Comparison of ENCODE assay signal across 9 cellular contexts in genomic region chr16:74298104-74298503, GRCh38. TPM values are rescaled to one million over a fixed set of nuclear protein-coding genes. Genes with fewer than 3 reads are reported as not detected.
DNase-seq lines count a peak whose midpoint lies in the region; ATAC-seq and TF ChIP-seq lines count a peak whose summit lies in the region.
"Had no signal": no experiment of that assay in that cellular context is flagged by ENCODE, and none has a peak within 500 bp of the region (broad histone marks: within the 10 kb centered on the region; RNA-seq: fewer than 3 reads in every experiment).

No MANE protein-coding gene starts in this region.

- no peaks in the 10 kb centered on the region for H3K9me3 Mint-ChIP-seq in endodermal cell

- H3K36me3 Mint-ChIP-seq in endodermal cell (ENCODE audit: low read depth) = peaks cover 46% of the 10 kb centered on the region

- no peaks in the 10 kb centered on the region for H3K27me3 Mint-ChIP-seq in endodermal cell (ENCODE audit: insufficient read depth)

- H3K9me3 ChIP-seq in OCI-LY3 (ENCODE audit: insufficient read depth, low read length) (no peaks in the 10 kb centered on the region), endodermal cell (ENCODE audit: control insufficient read depth, low read length) (no peaks in the 10 kb centered on the region), psoas muscle (no peaks in the 10 kb centered on the region)

- no peak overlapping the region for H3K27ac Mint-ChIP-seq in endodermal cell

- H3K4me3 Mint-ChIP-seq in endodermal cell = peak overlapping the region; percentile 94

- H3K9ac ChIP-seq in OCI-LY3 (ENCODE audit: low read length) (peak overlapping the region; percentile 96; the same call in 1 of the 2 replicates), endodermal cell (ENCODE audit: extremely low read depth, low read length, poor library complexity, severe bottlenecking) (no peak overlapping the region)

- peak overlapping the region; percentile 99 for H3K4me3 ChIP-seq in GM06990 (replicated peaks; ENCODE audit: low read depth, low read length)
- peak overlapping the region; percentile 90 for H3K4me3 ChIP-seq in OCI-LY3 (ENCODE audit: low read length)
- H3K4me3 ChIP-seq in endodermal cell (ENCODE audit: low read length) = peak overlapping the region; percentile 82
- H3K4me3 ChIP-seq in psoas muscle = peak overlapping the region; percentile 85

- no peak overlapping the region for H2AFZ ChIP-seq in OCI-LY3 (ENCODE audit: low read depth, low read length)

- H3K27me3 ChIP-seq in GM06990 (replicated peaks; ENCODE audit: control insufficient read depth, insufficient read depth, low read length) = no peaks in the 10 kb centered on the region
- no peaks in the 10 kb centered on the region for H3K27me3 ChIP-seq in OCI-LY3 (ENCODE audit: low read depth, low read length)
- no peaks in the 10 kb centered on the region for H3K27me3 ChIP-seq in endodermal cell (ENCODE audit: control insufficient read depth, insufficient read depth, low read length, poor library complexity, severe bottlenecking)
- H3K27me3 ChIP-seq in psoas muscle (ENCODE audit: insufficient read depth in 3 of 3, low read length in 2 of 3) = no peaks in the 10 kb centered on the region

- DNase-seq in GM06990 (ENCODE audit: extremely low read depth, insufficient read length) (no peak), endodermal cell (no peak), psoas muscle (no peak), glomerular visceral epithelial cell (ENCODE audit: extremely low spot score) (no peak), NCI-H146 treated with DMSO at 0.1 percent for 48 hours (lab: John Stamatoyannopoulos, UW; ENCODE audit: unreplicated experiment) (no peak), activated gamma-delta T cell treated with Interleukin-2 at 50 U/mL for 16 hours (no peak)
- DNase-seq: T1000 had no signal

- intact Hi-C loops in psoas muscle (cut with DNase I) = loop anchor here in 1 of 2 donors (5.0 kb wide), 1 partner anchor 309 kb away; the partner anchor contains the start of gene GLG1

- H3K4me1 Mint-ChIP-seq in endodermal cell = peaks cover 5% of the 10 kb centered on the region

- H3K27ac ChIP-seq in OCI-LY3 (ENCODE audit: low read length) (no peak overlapping the region), endodermal cell (ENCODE audit: low read depth, low read length) (no peak overlapping the region), psoas muscle (peak overlapping the region; percentile 97)

- H3K36me3 ChIP-seq in GM06990 (ENCODE audit: control insufficient read depth, insufficient read depth, low read length) (peaks cover 11% of the 10 kb centered on the region), OCI-LY3 (replicated peaks; ENCODE audit: low read depth, low read length) (peaks cover 39% of the 10 kb centered on the region), endodermal cell (ENCODE audit: control insufficient read depth, insufficient read depth, low read length) (peaks cover 50% of the 10 kb centered on the region), psoas muscle (ENCODE audit: insufficient read depth in 1 of 2, low read depth in 1 of 2) (peaks cover 21 to 49% of the 10 kb centered on the region in 2 donors)

- H3K79me2 ChIP-seq in OCI-LY3 (ENCODE audit: low read length) = peaks cover 56% of the 10 kb centered on the region

- WGBS in endodermal cell (ENCODE audit: insufficient coverage in 1 of 2, insufficient read length in 1 of 2), 2 experiments = 100% methylated on average over 2 of the region's 2 CpGs
- 75 to 81% (median 78%) methylated on average over 2 of the region's 2 CpGs for WGBS in psoas muscle, 3 donors

- H3K4me1 ChIP-seq in OCI-LY3 (ENCODE audit: low read length) = peaks cover 14% of the 10 kb centered on the region
- peaks cover 3% of the 10 kb centered on the region for H3K4me1 ChIP-seq in endodermal cell (ENCODE audit: control insufficient read depth, insufficient read depth, low read length)
- peaks cover 31% of the 10 kb centered on the region for H3K4me1 ChIP-seq in psoas muscle

- ATAC-seq in psoas muscle (no peak), GM18517 (IDR thresholded peaks at IDR 0.05; ENCODE audit: unreplicated experiment) (no peak)

- H3K4me2 ChIP-seq in OCI-LY3 (ENCODE audit: low read length) = peak overlapping the region; percentile 90

- peaks cover 11% of the 10 kb centered on the region; the same call in 1 of the 2 replicates for H4K20me1 ChIP-seq in OCI-LY3 (ENCODE audit: insufficient read depth, low read length)

- no peak for TF ChIP-seq CTCF in GM06990 (IDR thresholded peaks at IDR 0.05; ENCODE audit: insufficient read depth, low read length, poor library complexity, severe bottlenecking)
- no peak for TF ChIP-seq CTCF in OCI-LY3 (IDR thresholded peaks at IDR 0.05; ENCODE audit: low read depth, low read length)
- no peak for TF ChIP-seq CTCF in endodermal cell (conservative IDR thresholded peaks at IDR 0.05)
- TF ChIP-seq CTCF in psoas muscle (IDR thresholded peaks at IDR 0.05) = no peak

RNA-seq across cellular contexts. Expression of gene PSMD7, which starts 1.5 kb away (rescaled TPM):
- total RNA-seq in endodermal cell = 100 to 1,000 TPM; 128 to 137 TPM
- polyA plus RNA-seq in endodermal cell (2013, experiment 1 of 2) = 110 TPM
- 107 TPM for polyA plus RNA-seq in endodermal cell (2013, experiment 2 of 2)
- total RNA-seq in psoas muscle = 100 to 1,000 TPM; 122 to 230 (median 191) TPM
- 100 to 1,000 TPM; 192 to 223 (median 206) TPM for polyA plus RNA-seq in psoas muscle
